Comparison of ENCODE assay signal across 14 cellular contexts in genomic region chr11:64687204-64687603, GRCh38. TPM values are rescaled to one million over a fixed set of nuclear protein-coding genes. Genes with fewer than 3 reads are reported as not detected.
DNase-seq lines count a peak whose midpoint lies in the region; ATAC-seq and TF ChIP-seq lines count a peak whose summit lies in the region.
"Had no signal": no experiment of that assay in that cellular context is flagged by ENCODE, and none has a peak within 500 bp of the region (broad histone marks: within the 10 kb centered on the region; RNA-seq: fewer than 3 reads in every experiment).

No MANE protein-coding gene starts in this region.

- H3K36me3 Mint-ChIP-seq in endodermal cell (ENCODE audit: low read depth): no peaks in the 10 kb centered on the region

- no peak for TF ChIP-seq CTCF in body of pancreas (IDR thresholded peaks at IDR 0.05)
- no peak for TF ChIP-seq CTCF in gastrocnemius medialis (IDR thresholded peaks at IDR 0.05 in 4 of 5, conservative IDR thresholded peaks at IDR 0.05 in 1 of 5)
- no peak for TF ChIP-seq CTCF in endodermal cell (conservative IDR thresholded peaks at IDR 0.05)

- H3K4me3 Mint-ChIP-seq in endodermal cell: no peak overlapping the region

- DNase-seq in NCI-H1092 (lab: John Stamatoyannopoulos, UW) (peak; percentile 52), body of pancreas (peak; percentile 73 to 92 (median 86)), hypothalamus (lab: John Stamatoyannopoulos, UW) (peak; percentile 35 to 99 (median 92)), gastrocnemius medialis (peak; percentile 67 to 90), DMS153 treated with DMSO at 0.1 percent for 48 hours (lab: John Stamatoyannopoulos, UW; ENCODE audit: unreplicated experiment) (no peak), endodermal cell (no peak)
- DNase-seq: activated naive CD4-positive, alpha-beta T cell treated with anti-CD3 and anti-CD28 coated beads, Interleukin-2, amount 50 U/mL, for 16 hours; cortex of kidney; MM.1S; SHP77; stimulated activated CD4-positive, alpha-beta T cell treated with anti-CD3 and anti-CD28 coated beads, Interleukin-1b, Interleukin-23, amount 100 ng/mL, for 48 hours had no signal

- in situ Hi-C loops in gastrocnemius medialis (cut with MboI; ENCODE audit: low sequenced_read_pairs in 4 of 4): no loop called here

- no peak overlapping the region for H3K27ac Mint-ChIP-seq in endodermal cell

- TF ChIP-seq POLR2A in body of pancreas (IDR thresholded peaks at IDR 0.05) (no peak), gastrocnemius medialis (IDR thresholded peaks at IDR 0.05) (no peak)

- intact Hi-C loops in body of pancreas (cut with DNase I): no loop called here
- intact Hi-C loops in gastrocnemius medialis (cut with DNase I; ENCODE audit: low total_unique reads): no loop called here

- no peak overlapping the region for H3K4me3 ChIP-seq in body of pancreas
- H3K4me3 ChIP-seq in gastrocnemius medialis: no peak overlapping the region
- H3K4me3 ChIP-seq in endodermal cell (ENCODE audit: low read length): no peak overlapping the region

- peaks cover 61% of the 10 kb centered on the region for H3K27me3 Mint-ChIP-seq in endodermal cell (ENCODE audit: insufficient read depth)

- H3K4me1 Mint-ChIP-seq in endodermal cell: peaks cover 3% of the 10 kb centered on the region

- no peaks in the 10 kb centered on the region for H3K9me3 ChIP-seq in body of pancreas
- H3K9me3 ChIP-seq in gastrocnemius medialis: no peaks in the 10 kb centered on the region
- H3K9me3 ChIP-seq in endodermal cell (ENCODE audit: control insufficient read depth, low read length): no peaks in the 10 kb centered on the region

- H3K27ac ChIP-seq in body of pancreas: peak overlapping the region in 1 of 4 donors; percentile 14
- H3K27ac ChIP-seq in gastrocnemius medialis: peak overlapping the region; percentile 80 to 88 (median 81)
- no peak overlapping the region for H3K27ac ChIP-seq in endodermal cell (ENCODE audit: low read depth, low read length)

- H3K9me3 Mint-ChIP-seq in endodermal cell: no peaks in the 10 kb centered on the region

- H3K36me3 ChIP-seq in body of pancreas (replicated peaks in 1 of 2; ENCODE audit: insufficient read depth in 1 of 2, low read depth in 2 of 2): no peaks in the 10 kb centered on the region
- no peaks in the 10 kb centered on the region for H3K36me3 ChIP-seq in gastrocnemius medialis
- no peaks in the 10 kb centered on the region for H3K36me3 ChIP-seq in endodermal cell (ENCODE audit: control insufficient read depth, insufficient read depth, low read length)

- H3K4me1 ChIP-seq in body of pancreas (peaks cover 20% of the 10 kb centered on the region), gastrocnemius medialis (peaks cover 22 to 28% of the 10 kb centered on the region in 2 donors), endodermal cell (ENCODE audit: control insufficient read depth, insufficient read depth, low read length) (no peaks in the 10 kb centered on the region)

- peak; percentile 68 for ATAC-seq in body of pancreas
- peak; percentile 41 to 53 for ATAC-seq in gastrocnemius medialis
- ATAC-seq in GM19455 (IDR thresholded peaks at IDR 0.05; ENCODE audit: unreplicated experiment): no peak
- no peak for ATAC-seq in HG03442 (IDR thresholded peaks at IDR 0.05; ENCODE audit: unreplicated experiment)

- no peak overlapping the region for H3K9ac ChIP-seq in endodermal cell (ENCODE audit: extremely low read depth, low read length, poor library complexity, severe bottlenecking)

- 32 to 41% methylated on average over 3 to 6 of the region's 6 CpGs for WGBS in body of pancreas, 2 donors
- WGBS in endodermal cell (ENCODE audit: insufficient coverage in 1 of 2, insufficient read length in 1 of 2), 2 experiments: 92 to 100% methylated on average over 1 to 5 of the region's 6 CpGs

- no peaks in the 10 kb centered on the region for H3K27me3 ChIP-seq in body of pancreas
- H3K27me3 ChIP-seq in gastrocnemius medialis: no peaks in the 10 kb centered on the region
- peaks cover 12% of the 10 kb centered on the region for H3K27me3 ChIP-seq in endodermal cell (ENCODE audit: control insufficient read depth, insufficient read depth, low read length, poor library complexity, severe bottlenecking)

RNA-seq across cellular contexts. Expression of gene NRXN2, which starts 35.8 kb away (rescaled TPM):
- total RNA-seq in body of pancreas: 1 to 10 TPM; 1.3 to 4.9 TPM
- total RNA-seq in gastrocnemius medialis: 1 to 10 TPM in 2 of 4 donors, under 1 TPM in 2; 0.15 to 6.2 (median 1.8) TPM
- total RNA-seq in endodermal cell: 1 to 10 TPM in 1 of 2 donors, under 1 TPM in 1; 1.00 to 1.5 TPM
- 26.7 TPM for polyA plus RNA-seq in endodermal cell (2013, experiment 1 of 2)
- 29.3 TPM for polyA plus RNA-seq in endodermal cell (2013, experiment 2 of 2)

RNA-seq across cellular contexts. Expression of gene RASGRP2, which starts 56.7 kb away (rescaled TPM):
- total RNA-seq in body of pancreas: 10 to 100 TPM in 1 of 2 donors, 1 to 10 TPM in 1; 4.6 to 17.9 TPM
- total RNA-seq in gastrocnemius medialis: 10 to 100 TPM in 1 of 4 donors, 1 to 10 TPM in 3; 2.9 to 10.9 (median 7.1) TPM
- total RNA-seq in endodermal cell: 1 to 10 TPM in 1 of 2 donors, under 1 TPM in 1; 0.86 to 1.9 TPM
- polyA plus RNA-seq in endodermal cell (2013, experiment 1 of 2): 5.0 TPM
- 3.8 TPM for polyA plus RNA-seq in endodermal cell (2013, experiment 2 of 2)
- total RNA-seq: NCI-H460 had no signal

Comparison
In these comparisons a context has a peak if more than half of its experiments do, and no peak if none do; other contexts are left out.
1. DNase-seq: peak in NCI-H1092 (single experiment), body of pancreas (4 of 4), hypothalamus (51 of 51) and gastrocnemius medialis (2 of 2); none in DMS153 treated with DMSO at 0.1 percent for 48 hours (single experiment) and endodermal cell (single experiment).
2. ATAC-seq: peak in body of pancreas (single experiment) and gastrocnemius medialis (2 of 2); none in GM19455 (single experiment) and HG03442 (single experiment).